Comparison of ENCODE assay signal across 9 cellular contexts in genomic region chr5:137503456-137503855, GRCh38. TPM values are rescaled to one million over a fixed set of nuclear protein-coding genes. Genes with fewer than 3 reads are reported as not detected.
"Had no signal": no experiment of that assay in that cellular context is flagged by ENCODE, and none has a peak within 500 bp of the region (broad histone marks: within the 10 kb centered on the region; RNA-seq: fewer than 3 reads in every experiment).

No MANE protein-coding gene starts in this region.

- ATAC-seq: GM12878 had no signal

- DNase-seq: GDM1, GF-D8 had no signal

- H3K4me3 ChIP-seq: GM12878 had no signal

- FAIRE-seq: G401.6, GM12878, GM12891, GM12892, GM18507, GM19239 had no signal

RNA-seq across cellular contexts. Expression of gene SPOCK1, which starts 4.3 kb away (rescaled TPM):
- total RNA-seq: G401 had no signal
